ENCODE assay signal across 2 cellular contexts in genomic region chr19:37243206-37243632, GRCh38.
TF ChIP-seq lines count a peak whose summit lies in the region.

No MANE protein-coding gene starts in this region.

TF ChIP-seq in HepG2, 621 proteins besides CTCF, POLR2A, EP300 and RAD21:
- peak; percentile 100 for TF ChIP-seq ZNF274 (CRISPR knock-in tag; IDR thresholded peaks at IDR 0.05)
- no peak for TF ChIP-seq ZNF124 (CRISPR knock-in tag; IDR thresholded peaks at IDR 0.05)

TF ChIP-seq in liver, 16 proteins besides CTCF, POLR2A, EP300 and RAD21:
- TF ChIP-seq GABPA (IDR thresholded peaks at IDR 0.05 in 1 of 2, conservative IDR thresholded peaks at IDR 0.05 in 1 of 2), result no peak
- TF ChIP-seq TAF1 (conservative IDR thresholded peaks at IDR 0.05), result no peak
- no peak for TF ChIP-seq NR2F2 (IDR thresholded peaks at IDR 0.05)
- TF ChIP-seq HNF4A (conservative IDR thresholded peaks at IDR 0.05), result no peak
- TF ChIP-seq FOXA1 (IDR thresholded peaks at IDR 0.05), result no peak
- no peak for TF ChIP-seq REST (IDR thresholded peaks at IDR 0.05)
- TF ChIP-seq MAX (IDR thresholded peaks at IDR 0.05), result no peak
- no peak for TF ChIP-seq ATF3 (IDR thresholded peaks at IDR 0.05)
- no peak for TF ChIP-seq FOXA2 (IDR thresholded peaks at IDR 0.05)
- TF ChIP-seq EGR1 (IDR thresholded peaks at IDR 0.05; ENCODE audit: low read depth in 2 of 2), result no peak
TF ChIP-seq in liver: peak in this region for 0.
